14 cellular contexts compared by ENCODE assay signal in genomic region chr7:105723582-105723981, GRCh38.
DNase-seq lines count a peak whose midpoint lies in the region; ATAC-seq and FAIRE-seq lines count a peak whose summit lies in the region.
"Had no signal": no experiment of that assay in that cellular context is flagged by ENCODE, and none has a peak within 500 bp of the region (broad histone marks: within the 10 kb centered on the region; RNA-seq: fewer than 3 reads in every experiment).

No MANE protein-coding gene starts in this region.

- no peaks in the 10 kb centered on the region for H3K27me3 Mint-ChIP-seq in T-helper 2 cell treated with Interferon-gamma antibody and Interleukin-4, amounts not matched to agents 5 μg/mL and 100 μg/mL, for 36 hours (ENCODE audit: low read depth)
- H3K27me3 Mint-ChIP-seq in activated T-helper 17 cell treated with anti-CD3 and anti-CD28 coated beads, Interleukin-2, amount 50 U/mL, for 72 hours, result no peaks in the 10 kb centered on the region

- no peak for ATAC-seq in activated T-helper 17 cell treated with anti-CD3 and anti-CD28 coated beads, Interleukin-2, amount 50 U/mL, for 72 hours (replicated peaks)
- ATAC-seq: esophagus mucosa had no signal

- no peaks in the 10 kb centered on the region for H3K9me3 ChIP-seq in small intestine (ENCODE audit: control insufficient read depth, low read depth)
- H3K9me3 ChIP-seq: prostate gland had no signal

- WGBS in small intestine, 3 donors, result 76 to 96% (median 91%) methylated on average over 5 of the region's 5 CpGs

- H3K4me1 Mint-ChIP-seq in T-helper 2 cell treated with Interferon-gamma antibody and Interleukin-4, amounts not matched to agents 5 μg/mL and 100 μg/mL, for 36 hours (ENCODE audit: low read depth), result peaks cover 2% of the 10 kb centered on the region
- H3K4me1 Mint-ChIP-seq in activated T-helper 17 cell treated with anti-CD3 and anti-CD28 coated beads, Interleukin-2, amount 50 U/mL, for 72 hours, result no peaks in the 10 kb centered on the region

- H3K27ac ChIP-seq in layer of hippocampus (ENCODE audit: low read depth, low read length), result peak overlapping the region; percentile 62
- no peak overlapping the region for H3K27ac ChIP-seq in small intestine (ENCODE audit: low read depth in 1 of 2, low read length in 1 of 2)
- H3K27ac ChIP-seq: prostate gland had no signal

- FAIRE-seq in small intestine (lab: Jason Lieb, UNC), result no peak

- peaks cover 0 to 2% of the 10 kb centered on the region in 2 donors for H3K4me1 ChIP-seq in small intestine (ENCODE audit: control insufficient read depth in 2 of 2, insufficient read depth in 1 of 2, low read depth in 1 of 2, low read length in 1 of 2)

- no peaks in the 10 kb centered on the region for H3K36me3 ChIP-seq in small intestine (ENCODE audit: control insufficient read depth in 2 of 2, insufficient read depth in 2 of 2, low read length in 2 of 2)
- H3K36me3 ChIP-seq: prostate gland had no signal

- H3K9me3 Mint-ChIP-seq in T-helper 2 cell treated with Interferon-gamma antibody and Interleukin-4, amounts not matched to agents 5 μg/mL and 100 μg/mL, for 36 hours, result no peaks in the 10 kb centered on the region
- no peaks in the 10 kb centered on the region for H3K9me3 Mint-ChIP-seq in activated T-helper 17 cell treated with anti-CD3 and anti-CD28 coated beads, Interleukin-2, amount 50 U/mL, for 72 hours
- H3K9me3 Mint-ChIP-seq: activated naive CD4-positive, alpha-beta T cell treated with anti-CD3 and anti-CD28 coated beads for 36 hours had no signal

- no peak overlapping the region for H3K27ac Mint-ChIP-seq in T-helper 2 cell treated with Interferon-gamma antibody and Interleukin-4, amounts not matched to agents 5 μg/mL and 100 μg/mL, for 36 hours
- no peak overlapping the region for H3K27ac Mint-ChIP-seq in activated T-helper 17 cell treated with anti-CD3 and anti-CD28 coated beads, Interleukin-2, amount 50 U/mL, for 72 hours
- H3K27ac Mint-ChIP-seq: activated naive CD4-positive, alpha-beta T cell treated with anti-CD3 and anti-CD28 coated beads for 36 hours had no signal

- DNase-seq in COLO668 (lab: John Stamatoyannopoulos, UW; ENCODE audit: unreplicated experiment) (peak; percentile 22), NCI-H187 treated with DMSO at 0.1 percent for 48 hours (lab: John Stamatoyannopoulos, UW) (peak; percentile 33), amygdala (lab: John Stamatoyannopoulos, UW) (peak in 34 of 56 donors; percentile 2 to 63 (median 26)), small intestine (no peak), mucosa of gallbladder (ENCODE audit: low spot score) (no peak)
- no peak for DNase-seq in T-helper 2 cell treated with Interferon-gamma antibody and Interleukin-4, amounts not matched to agents 5 μg/mL and 100 μg/mL, for 36 hours (ENCODE audit: low spot score)
- DNase-seq: activated CD8-positive, alpha-beta memory T cell treated with anti-CD3 and anti-CD28 coated beads for 24 hours; activated naive CD4-positive, alpha-beta T cell treated with anti-CD3 and anti-CD28 coated beads for 36 hours; KG1; T1000 had no signal

- no peaks in the 10 kb centered on the region for H3K36me3 Mint-ChIP-seq in T-helper 2 cell treated with Interferon-gamma antibody and Interleukin-4, amounts not matched to agents 5 μg/mL and 100 μg/mL, for 36 hours (ENCODE audit: low read depth)
- H3K36me3 Mint-ChIP-seq in activated T-helper 17 cell treated with anti-CD3 and anti-CD28 coated beads, Interleukin-2, amount 50 U/mL, for 72 hours (ENCODE audit: low read depth), result no peaks in the 10 kb centered on the region

- H3K4me3 ChIP-seq in small intestine (ENCODE audit: low read depth in 1 of 2, low read length in 2 of 2), result no peak overlapping the region
- H3K4me3 ChIP-seq: prostate gland had no signal

- no peaks in the 10 kb centered on the region for H3K27me3 ChIP-seq in layer of hippocampus (ENCODE audit: control insufficient read depth, insufficient read depth, low read length)
- no peaks in the 10 kb centered on the region for H3K27me3 ChIP-seq in small intestine (ENCODE audit: control insufficient read depth in 2 of 2, insufficient read depth in 2 of 2, low read length in 2 of 2)

- H3K4me3 Mint-ChIP-seq in T-helper 2 cell treated with Interferon-gamma antibody and Interleukin-4, amounts not matched to agents 5 μg/mL and 100 μg/mL, for 36 hours, result no peak overlapping the region
- no peak overlapping the region for H3K4me3 Mint-ChIP-seq in activated T-helper 17 cell treated with anti-CD3 and anti-CD28 coated beads, Interleukin-2, amount 50 U/mL, for 72 hours
- H3K4me3 Mint-ChIP-seq: activated naive CD4-positive, alpha-beta T cell treated with anti-CD3 and anti-CD28 coated beads for 36 hours had no signal

Comparison
In these comparisons a context has a peak if more than half of its experiments do, and no peak if none do; other contexts are left out.
1. DNase-seq: peak in COLO668 (single experiment), NCI-H187 treated with DMSO at 0.1 percent for 48 hours (single experiment) and amygdala (34 of 56); none in small intestine (single experiment), mucosa of gallbladder (single experiment) and T-helper 2 cell treated with Interferon-gamma antibody and Interleukin-4, amounts not matched to agents 5 μg/mL and 100 μg/mL, for 36 hours (single experiment).